In genomic region chrX:19990225-19990518, GRCh38 we compare ENCODE assay signal across 8 cellular contexts. TPM values are rescaled to one million over a fixed set of nuclear protein-coding genes. Genes with fewer than 3 reads are reported as not detected.
DNase-seq lines count a peak whose midpoint lies in the region; ATAC-seq and TF ChIP-seq lines count a peak whose summit lies in the region.

No MANE protein-coding gene starts in this region.

- CTCF ChIA-PET in AG04449 (lab: Yijun Ruan, JAX) (interaction anchor here (1.8 to 2.4 kb wide), 2 partner anchors 27 to 85 kb away, joined by 6 to 8 read pairs; no protein-coding TSS in a partner anchor), WTC11 (lab: Charles Lee) (no interaction called here)

- H3K36me3 Mint-ChIP-seq in WTC11 = no peaks in the 10 kb centered on the region

- ATAC-seq in GM18519 (IDR thresholded peaks at IDR 0.05; ENCODE audit: low FRiP score, unreplicated experiment) = peak; percentile 15
- peak; percentile 38 for ATAC-seq in HG03064 (IDR thresholded peaks at IDR 0.05; ENCODE audit: low read depth, unreplicated experiment)
- ATAC-seq in WTC11 = no peak
- peak; percentile 8 for ATAC-seq in Right ventricle myocardium superior (ENCODE audit: poor library complexity)
- ATAC-seq in sciatic nerve = peak; percentile 30
- ATAC-seq in HG02678 (IDR thresholded peaks at IDR 0.05; ENCODE audit: unreplicated experiment) = no peak

- peak overlapping the region; percentile 90 for H3K27ac Mint-ChIP-seq in WTC11

- intact Hi-C loops in Right ventricle myocardium superior (cut with DNase I) (loop anchor here (10.0 kb wide), 1 partner anchor 75 kb away; no protein-coding TSS in a partner anchor), sciatic nerve (cut with DNase I) (no loop called here)

- POLR2A ChIA-PET in AG04449 (lab: Yijun Ruan, JAX) (no interaction called here), WTC11 (lab: Charles Lee) (no interaction called here)

- H3K9me3 Mint-ChIP-seq in WTC11 = no peaks in the 10 kb centered on the region

- peak overlapping the region; percentile 94 for H3K4me3 Mint-ChIP-seq in WTC11

- peaks cover 11% of the 10 kb centered on the region for H3K4me1 Mint-ChIP-seq in WTC11

- H3K27me3 Mint-ChIP-seq in WTC11 (ENCODE audit: low read depth) = no peaks in the 10 kb centered on the region

- no peak for TF ChIP-seq CTCF in AG04449 (IDR thresholded peaks at IDR 0.05; ENCODE audit: insufficient read depth, low read length, missing control alignments)
- TF ChIP-seq CTCF in WTC11 (IDR thresholded peaks at IDR 0.05) = no peak

- peak overlapping the region; percentile 65 for H3K4me3 ChIP-seq in AG04449 (ENCODE audit: low read depth, low read length)

- DNase-seq in AG04449 (ENCODE audit: low read depth, low spot score) = no peak
- no peak for DNase-seq in WTC11 (ENCODE audit: low spot score)
- DNase-seq in Right ventricle myocardium superior = no peak
- no peak for DNase-seq in sciatic nerve (ENCODE audit: low spot score)
- DNase-seq in NCI-H524 treated with DMSO at 0.1 percent for 48 hours (lab: John Stamatoyannopoulos, UW) = no peak

TF ChIP-seq in WTC11, 78 proteins besides CTCF, POLR2A, EP300 and RAD21:
- TF ChIP-seq RORB (CRISPR knock-in tag; IDR thresholded peaks at IDR 0.05) = no peak
- no peak for TF ChIP-seq NFE2L1 (CRISPR knock-in tag; IDR thresholded peaks at IDR 0.05)
- TF ChIP-seq CREM (CRISPR knock-in tag; IDR thresholded peaks at IDR 0.05) = no peak
- TF ChIP-seq TEAD1 (CRISPR knock-in tag; IDR thresholded peaks at IDR 0.05) = no peak
- no peak for TF ChIP-seq FOXJ3 (CRISPR knock-in tag; IDR thresholded peaks at IDR 0.05; ENCODE audit: borderline replicate concordance)
- no peak for TF ChIP-seq GTF2I (CRISPR knock-in tag; conservative IDR thresholded peaks at IDR 0.05)
- TF ChIP-seq ETV6 (CRISPR knock-in tag; IDR thresholded peaks at IDR 0.05) = no peak
- no peak for TF ChIP-seq CREB1 (CRISPR knock-in tag; IDR thresholded peaks at IDR 0.05)
- TF ChIP-seq PREB (CRISPR knock-in tag; IDR thresholded peaks at IDR 0.05; ENCODE audit: borderline replicate concordance) = no peak

RNA-seq across cellular contexts. Expression of gene BCLAF3, which starts 0.7 kb away (rescaled TPM):
- total RNA-seq in WTC11 (2021) (8.1 to 10.9 TPM (median 10.2 TPM) in 3 replicates), Right ventricle myocardium superior (6.5 TPM), sciatic nerve (24.9 TPM)

Comparison
In these comparisons a context has a peak if more than half of its experiments do, and no peak if none do; other contexts are left out.
1. ATAC-seq: peak in GM18519 (single experiment), HG03064 (single experiment), Right ventricle myocardium superior (single experiment) and sciatic nerve (single experiment); none in WTC11 (single experiment) and HG02678 (single experiment).